Comparison of ENCODE assay signal across 10 cellular contexts in genomic region chr19:16199275-16199932, GRCh38. TPM values are rescaled to one million over a fixed set of nuclear protein-coding genes. Genes with fewer than 3 reads are reported as not detected.
A peak's percentile ranks its signal among the peaks of the same experiment; 100 is the strongest.
DNase-seq lines count a peak whose midpoint lies in the region; ATAC-seq and TF ChIP-seq lines count a peak whose summit lies in the region.
"Had no signal": no experiment of that assay in that cellular context is flagged by ENCODE, and none has a peak within 500 bp of the region (broad histone marks: within the 10 kb centered on the region; RNA-seq: fewer than 3 reads in every experiment).

No MANE protein-coding gene starts in this region.

- H3K27me3 ChIP-seq in left ventricle myocardium inferior (ENCODE audit: low read depth), result no peaks in the 10 kb centered on the region
- no peaks in the 10 kb centered on the region for H3K27me3 ChIP-seq in right cardiac atrium (ENCODE audit: control insufficient read depth, insufficient read depth)
- H3K27me3 ChIP-seq in lower lobe of right lung (ENCODE audit: low read depth), result no peaks in the 10 kb centered on the region
- no peaks in the 10 kb centered on the region for H3K27me3 ChIP-seq in upper lobe of left lung

- ATAC-seq in right cardiac atrium (no peak), lower lobe of right lung (peak; percentile 10 to 25), upper lobe of left lung (ENCODE audit: low FRiP score in 2 of 2) (peak in 1 of 2 donors; percentile 1), GM18519 (IDR thresholded peaks at IDR 0.05; ENCODE audit: low FRiP score, unreplicated experiment) (no peak), omental fat pad (ENCODE audit: low FRiP score) (no peak)

- TF ChIP-seq CTCF in left ventricle myocardium inferior (IDR thresholded peaks at IDR 0.05; ENCODE audit: borderline replicate concordance), result no peak
- no peak for TF ChIP-seq CTCF in lower lobe of right lung (IDR thresholded peaks at IDR 0.05)
- no peak for TF ChIP-seq CTCF in upper lobe of left lung (IDR thresholded peaks at IDR 0.05)
- TF ChIP-seq CTCF in omental fat pad (IDR thresholded peaks at IDR 0.05), result no peak

- DNase-seq in left ventricle myocardium inferior, result no peak
- DNase-seq in right cardiac atrium, result no peak
- peak; percentile 71 for DNase-seq in lower lobe of right lung
- peak in 1 of 2 donors; percentile 66 for DNase-seq in upper lobe of left lung
- DNase-seq in omental fat pad (ENCODE audit: low spot score), result no peak
- DNase-seq in NCI-H1092 (lab: John Stamatoyannopoulos, UW), result no peak
- DNase-seq: DMS 273 treated with DMSO at 0.1 percent for 48 hours, midbrain had no signal

- no peaks in the 10 kb centered on the region for H3K9me3 ChIP-seq in left ventricle myocardium inferior (replicated peaks)
- H3K9me3 ChIP-seq in right cardiac atrium (ENCODE audit: control insufficient read depth, low read length), result no peaks in the 10 kb centered on the region
- H3K9me3 ChIP-seq in lower lobe of right lung, result no peaks in the 10 kb centered on the region
- H3K9me3 ChIP-seq in upper lobe of left lung, result no peaks in the 10 kb centered on the region

- no peak for TF ChIP-seq EP300 in upper lobe of left lung (IDR thresholded peaks at IDR 0.05)

- no peaks in the 10 kb centered on the region for H3K27me3 Mint-ChIP-seq in activated naive CD8-positive, alpha-beta T cell

- H3K27ac Mint-ChIP-seq in activated naive CD8-positive, alpha-beta T cell, result peak overlapping the region; percentile 89

- peaks cover 34% of the 10 kb centered on the region for H3K36me3 ChIP-seq in left ventricle myocardium inferior
- peaks cover 39% of the 10 kb centered on the region for H3K36me3 ChIP-seq in lower lobe of right lung
- peaks cover 10 to 42% (median 25%) of the 10 kb centered on the region in 4 donors for H3K36me3 ChIP-seq in upper lobe of left lung

- H3K27ac ChIP-seq in left ventricle myocardium inferior (replicated peaks) (no peak overlapping the region), right cardiac atrium (ENCODE audit: low read length) (no peak overlapping the region), lower lobe of right lung (peak overlapping the region; percentile 81), upper lobe of left lung (peak overlapping the region; percentile 26 to 91 (median 88))

- WGBS in right cardiac atrium, result 87% methylated on average over 9 of the region's 9 CpGs
- 72 to 95% methylated on average over 2 to 9 of the region's 9 CpGs for WGBS in upper lobe of left lung, 2 donors

- TF ChIP-seq POLR2A in upper lobe of left lung (IDR thresholded peaks at IDR 0.05), result no peak

- H3K36me3 Mint-ChIP-seq in activated naive CD8-positive, alpha-beta T cell, result peaks cover 10% of the 10 kb centered on the region

- H3K4me1 ChIP-seq in left ventricle myocardium inferior, result peaks cover 43% of the 10 kb centered on the region
- peaks cover 6% of the 10 kb centered on the region for H3K4me1 ChIP-seq in right cardiac atrium (ENCODE audit: control insufficient read depth, insufficient read depth, low read length)
- H3K4me1 ChIP-seq in lower lobe of right lung, result peaks cover 33% of the 10 kb centered on the region
- peaks cover 31 to 38% (median 35%) of the 10 kb centered on the region in 4 donors for H3K4me1 ChIP-seq in upper lobe of left lung

- intact Hi-C loops in left ventricle myocardium inferior (cut with micrococcal nuclease), result no loop called here
- intact Hi-C loops in right cardiac atrium (cut with DNase I), result no loop called here
- intact Hi-C loops in lower lobe of right lung (cut with DNase I), result no loop called here

- peak overlapping the region; percentile 93 for H3K4me3 Mint-ChIP-seq in activated naive CD8-positive, alpha-beta T cell

- H3K9me3 Mint-ChIP-seq in activated naive CD8-positive, alpha-beta T cell (ENCODE audit: low read depth), result no peaks in the 10 kb centered on the region

- H3K4me1 Mint-ChIP-seq in activated naive CD8-positive, alpha-beta T cell (ENCODE audit: low read depth), result peaks cover 55% of the 10 kb centered on the region

- H3K4me3 ChIP-seq in left ventricle myocardium inferior, result peak overlapping the region; percentile 97
- no peak overlapping the region for H3K4me3 ChIP-seq in right cardiac atrium (ENCODE audit: low read length)
- no peak overlapping the region for H3K4me3 ChIP-seq in lower lobe of right lung
- H3K4me3 ChIP-seq in upper lobe of left lung, result peak overlapping the region in 1 of 4 donors; percentile 71

RNA-seq across cellular contexts. Expression of gene AP1M1, which starts 1.7 kb away (rescaled TPM):
- total RNA-seq in left ventricle myocardium inferior (38.5 TPM), right cardiac atrium (10 to 100 TPM; 38.7 to 65.5 (median 50.4) TPM), lower lobe of right lung (66.0 TPM), upper lobe of left lung (10 to 100 TPM; 45.7 to 87.7 (median 62.5) TPM), omental fat pad (100 to 1,000 TPM in 2 of 4 donors, 10 to 100 TPM in 2; 92.0 to 154 (median 111) TPM)
- polyA plus RNA-seq in right cardiac atrium, result 37.1 TPM

RNA-seq across cellular contexts. Expression of gene FAM32A, which starts 14.2 kb away (rescaled TPM):
- total RNA-seq in left ventricle myocardium inferior, result 34.3 TPM
- total RNA-seq in right cardiac atrium, result 10 to 100 TPM; 37.5 to 42.5 (median 40.1) TPM
- 49.3 TPM for polyA plus RNA-seq in right cardiac atrium
- 59.9 TPM for total RNA-seq in lower lobe of right lung
- 10 to 100 TPM; 47.1 to 84.8 (median 58.5) TPM for total RNA-seq in upper lobe of left lung
- 100 to 1,000 TPM in 1 of 4 donors, 10 to 100 TPM in 3; 79.7 to 103 (median 90.2) TPM for total RNA-seq in omental fat pad

RNA-seq across cellular contexts. Expression of gene CIB3, which starts 26.1 kb away (rescaled TPM):
- total RNA-seq in left ventricle myocardium inferior (not detected), right cardiac atrium (not detected), lower lobe of right lung (not detected), upper lobe of left lung (not detected), omental fat pad (not detected)
- polyA plus RNA-seq in right cardiac atrium, result not detected

RNA-seq across cellular contexts. Expression of gene HSH2D, which starts 55.9 kb away (rescaled TPM):
- total RNA-seq in left ventricle myocardium inferior (0.16 TPM), right cardiac atrium (1 to 10 TPM in 1 of 4 donors, under 1 TPM in 1, not detected in 2; 0.37 to 1.0 TPM), lower lobe of right lung (8.2 TPM), upper lobe of left lung (10 to 100 TPM in 2 of 6 donors, 1 to 10 TPM in 4; 5.9 to 12.6 (median 8.2) TPM), omental fat pad (1 to 10 TPM; 1.0 to 5.8 (median 1.6) TPM)
- polyA plus RNA-seq in right cardiac atrium, result 0.18 TPM

Comparison
In these comparisons a context has a peak if more than half of its experiments do, and no peak if none do; other contexts are left out.
1. H3K27ac ChIP-seq: peak in lower lobe of right lung (single experiment) and upper lobe of left lung (4 of 4); none in left ventricle myocardium inferior (single experiment) and right cardiac atrium (single experiment).
2. ATAC-seq: peak in lower lobe of right lung (2 of 2); none in right cardiac atrium (0 of 2), GM18519 (single experiment) and omental fat pad (single experiment).